In genomic region chr12:46664771-46665287, GRCh38 we compare ENCODE assay signal across 8 cellular contexts.
DNase-seq lines count a peak whose midpoint lies in the region; ATAC-seq and TF ChIP-seq lines count a peak whose summit lies in the region.

No MANE protein-coding gene starts in this region.

- no peaks in the 10 kb centered on the region for H3K79me2 ChIP-seq in DND-41 (ENCODE audit: insufficient read depth, low read length)

- no peak overlapping the region for H3K9ac ChIP-seq in DND-41 (ENCODE audit: low read depth, low read length)

- H3K9me3 ChIP-seq in DND-41 (ENCODE audit: insufficient read depth, low read length, severe bottlenecking): no peaks in the 10 kb centered on the region

- DNase-seq in DND-41 (no peak), MV-4-11 (lab: John Stamatoyannopoulos, UW) (peak; percentile 75), amniotic stem cell (lab: John Stamatoyannopoulos, UW) (peak; percentile 70), omental fat pad (ENCODE audit: low spot score) (no peak), NCI-H2107 (lab: John Stamatoyannopoulos, UW) (no peak), coronary artery (ENCODE audit: low spot score) (no peak), dorsolateral prefrontal cortex (no peak)

- H4K20me1 ChIP-seq in DND-41 (ENCODE audit: insufficient read depth, low read length): no peaks in the 10 kb centered on the region

- H3K36me3 ChIP-seq in DND-41 (ENCODE audit: insufficient read depth, low read length): no peaks in the 10 kb centered on the region

- H3K27ac ChIP-seq in DND-41 (ENCODE audit: low read length) (no peak overlapping the region), coronary artery (no peak overlapping the region), dorsolateral prefrontal cortex (no peak overlapping the region)

- no peak for TF ChIP-seq CTCF in DND-41 (IDR thresholded peaks at IDR 0.05; ENCODE audit: borderline replicate concordance, extremely low read depth, low read length, poor library complexity, severe bottlenecking)
- no peak for TF ChIP-seq CTCF in omental fat pad (IDR thresholded peaks at IDR 0.05)
- TF ChIP-seq CTCF in coronary artery (IDR thresholded peaks at IDR 0.05): no peak
- no peak for TF ChIP-seq CTCF in dorsolateral prefrontal cortex (IDR thresholded peaks at IDR 0.05 in 54 of 56, conservative IDR thresholded peaks at IDR 0.05 in 2 of 56; ENCODE audit: low read depth in 1 of 56, partially characterized antibody in 56 of 56)

- peak; percentile 50; the same call in 2 of the 3 replicates for ATAC-seq in DND-41 (ENCODE audit: insufficient read depth, low read depth)
- peak; percentile 60 for ATAC-seq in GM21717 (IDR thresholded peaks at IDR 0.05; ENCODE audit: unreplicated experiment)
- ATAC-seq in omental fat pad (ENCODE audit: low FRiP score): peak; percentile 90

- no peaks in the 10 kb centered on the region for H3K27me3 ChIP-seq in DND-41 (ENCODE audit: insufficient read depth, low read length, poor library complexity)
- no peaks in the 10 kb centered on the region for H3K27me3 ChIP-seq in dorsolateral prefrontal cortex

- H3K4me1 ChIP-seq in DND-41 (ENCODE audit: insufficient read depth, low read length): peaks cover 19% of the 10 kb centered on the region

- H3K4me3 ChIP-seq in DND-41 (ENCODE audit: low read depth in 1 of 2, low read length in 2 of 2): no peak overlapping the region
- H3K4me3 ChIP-seq in coronary artery: no peak overlapping the region
- no peak overlapping the region for H3K4me3 ChIP-seq in dorsolateral prefrontal cortex

- H2AFZ ChIP-seq in DND-41 (ENCODE audit: low read depth, low read length): no peak overlapping the region

- intact Hi-C loops in dorsolateral prefrontal cortex (cut with DNase I): loop anchor here (5.0 to 10.0 kb wide), 3 partner anchors 290 to 538 kb away; partner anchors contain the start of gene SLC38A2 (in 1 of the 2)

- no peak overlapping the region for H3K4me2 ChIP-seq in DND-41 (ENCODE audit: insufficient read depth, low read length)

Comparison
In these comparisons a context has a peak if more than half of its experiments do, and no peak if none do; other contexts are left out.
1. DNase-seq: peak in MV-4-11 (single experiment) and amniotic stem cell (single experiment); none in DND-41 (single experiment), omental fat pad (single experiment), NCI-H2107 (single experiment), coronary artery (single experiment) and dorsolateral prefrontal cortex (0 of 10).
2. Peak in every context shown above with its lines, with median percentiles within 50 percentile points of each other: ATAC-seq.